Comparison of ENCODE assay signal across 18 cellular contexts in genomic region chr10:130493446-130494198, GRCh38.
"Had no signal": no experiment of that assay in that cellular context is flagged by ENCODE, and none has a peak within 500 bp of the region (broad histone marks: within the 10 kb centered on the region; RNA-seq: fewer than 3 reads in every experiment).

No MANE protein-coding gene starts in this region.

- H3K4me1 Mint-ChIP-seq: WTC11 had no signal

- DNase-seq: activated CD4-positive, alpha-beta T cell treated with anti-CD3 and anti-CD28 coated beads, Interleukin-2, amount 50 U/mL, for 48 hours; activated CD8-positive, alpha-beta memory T cell treated with anti-CD3 and anti-CD28 coated beads, Interleukin-2, amount 50 U/mL, for 48 hours; activated naive CD4-positive, alpha-beta T cell treated with anti-CD3 and anti-CD28 coated beads for 36 hours; activated T-cell treated with anti-CD3 and anti-CD28 coated beads, Interleukin-2, amount 50 U/mL, for 4 hours; amygdala; cerebellar nuclear complex; cortex of kidney; erythroblast; foreskin fibroblast; stimulated activated CD4-positive, alpha-beta T cell treated with anti-CD3 and anti-CD28 coated beads, Interleukin-1b, Interleukin-23, amount 100 ng/mL, for 48 hours; substantia nigra; T-helper 1 cell; transverse colon; uterus had no signal

- H3K36me3 ChIP-seq: transverse colon, uterus had no signal

- H3K27me3 Mint-ChIP-seq: stimulated activated naive CD8-positive, alpha-beta T cell treated with anti-CD3 and anti-CD28 coated beads, Interleukin-15, Interleukin-2, amounts not matched to agents 100 ng/mL and 50 ng/mL, for 24 hours had no signal

- H3K9me3 Mint-ChIP-seq: activated naive CD4-positive, alpha-beta T cell treated with anti-CD3 and anti-CD28 coated beads for 36 hours; activated T-cell treated with anti-CD3 and anti-CD28 coated beads, Interleukin-2, amount 50 U/mL, for 4 hours; activated T-helper 2 cell treated with anti-CD3 and anti-CD28 coated beads, Interferon-gamma antibody, Interleukin-2, Interleukin-4, amounts not matched to agents 10 μg/mL and 5 μg/mL and 100 μg/mL, durations not matched to agents 14 hours and 24 hours and 36 hours; stimulated activated naive CD8-positive, alpha-beta T cell treated with anti-CD3 and anti-CD28 coated beads, Interleukin-15, Interleukin-2, amounts not matched to agents 100 ng/mL and 50 ng/mL, for 24 hours had no signal

- H3K27ac Mint-ChIP-seq: activated naive CD4-positive, alpha-beta T cell treated with anti-CD3 and anti-CD28 coated beads for 36 hours; activated T-helper 2 cell treated with anti-CD3 and anti-CD28 coated beads, Interferon-gamma antibody, Interleukin-2, Interleukin-4, amounts not matched to agents 10 μg/mL and 5 μg/mL and 100 μg/mL, durations not matched to agents 14 hours and 24 hours and 36 hours; stimulated activated naive CD8-positive, alpha-beta T cell treated with anti-CD3 and anti-CD28 coated beads, Interleukin-15, Interleukin-2, amounts not matched to agents 100 ng/mL and 50 ng/mL, for 24 hours; WTC11 had no signal

- H3K4me1 ChIP-seq: transverse colon, uterus had no signal

- H3K79me2 ChIP-seq: hepatocyte had no signal

- H3K9me3 ChIP-seq: transverse colon, uterus had no signal

- H3K4me3 Mint-ChIP-seq: activated naive CD4-positive, alpha-beta T cell treated with anti-CD3 and anti-CD28 coated beads for 36 hours; activated T-cell treated with anti-CD3 and anti-CD28 coated beads, Interleukin-2, amount 50 U/mL, for 4 hours; stimulated activated naive CD8-positive, alpha-beta T cell treated with anti-CD3 and anti-CD28 coated beads, Interleukin-15, Interleukin-2, amounts not matched to agents 100 ng/mL and 50 ng/mL, for 24 hours; WTC11 had no signal

- H2AFZ ChIP-seq: hepatocyte had no signal

- ATAC-seq: activated T-cell treated with anti-CD3 and anti-CD28 coated beads, Interleukin-2, amount 50 U/mL, for 4 hours; WTC11 had no signal

- H3K27me3 ChIP-seq: hepatocyte, transverse colon, uterus had no signal

- H3K4me2 ChIP-seq: hepatocyte had no signal

- H3K27ac ChIP-seq: hepatocyte, transverse colon, uterus had no signal

- H3K4me3 ChIP-seq: hepatocyte, transverse colon, uterus had no signal
